9 cellular contexts compared by ENCODE assay signal in the genomic region with DNA sequence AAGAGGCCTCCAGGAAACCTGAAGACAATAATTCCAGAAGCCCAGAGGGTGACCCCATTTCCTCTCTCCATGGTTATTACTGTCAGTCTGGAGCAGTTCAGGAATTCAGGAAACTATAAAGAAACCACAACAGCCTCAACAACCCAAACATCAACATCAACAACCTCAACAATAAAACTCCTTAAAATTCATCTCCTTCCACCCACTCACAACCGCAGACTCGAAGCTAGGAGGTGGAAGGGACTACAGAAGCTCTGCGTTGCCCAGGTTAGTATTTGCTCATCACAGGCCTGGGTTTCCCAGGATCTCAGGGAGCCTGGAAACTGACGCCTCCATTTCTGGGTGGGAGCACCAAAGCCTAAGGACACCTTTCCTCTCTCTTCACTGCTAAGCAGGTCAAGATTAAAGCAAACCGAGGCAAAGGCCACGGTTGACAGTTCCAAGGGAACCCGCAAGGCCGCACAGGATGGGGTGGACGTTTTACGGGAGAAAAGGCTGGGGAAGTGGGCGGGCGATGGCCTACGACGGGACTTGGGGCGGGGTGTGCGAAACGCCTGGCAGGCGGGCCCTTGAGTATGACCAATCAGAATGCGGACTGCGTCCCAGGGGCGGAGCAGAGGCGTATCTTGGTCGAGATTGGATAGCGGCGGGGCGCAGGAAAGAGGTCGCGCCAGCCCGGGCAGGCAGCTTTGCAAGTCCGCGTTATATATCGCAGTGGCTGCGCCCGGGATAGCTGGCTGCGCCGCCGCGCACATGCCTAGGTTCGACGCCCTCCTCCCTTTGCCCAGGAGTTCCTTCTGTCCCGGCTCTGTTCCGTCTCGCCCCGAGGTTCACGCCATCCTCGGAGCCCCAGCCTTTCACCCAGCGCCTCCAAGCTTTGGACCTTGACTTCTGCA. TPM values are rescaled to one million over a fixed set of nuclear protein-coding genes. Genes with fewer than 3 reads are reported as not detected.
DNase-seq lines count a peak whose midpoint lies in the region; ATAC-seq lines count a peak whose summit lies in the region.
"Had no signal": no experiment of that assay in that cellular context is flagged by ENCODE, and none has a peak within 500 bp of the region (broad histone marks: within the 10 kb centered on the region; RNA-seq: fewer than 3 reads in every experiment).

A gene with protein sequence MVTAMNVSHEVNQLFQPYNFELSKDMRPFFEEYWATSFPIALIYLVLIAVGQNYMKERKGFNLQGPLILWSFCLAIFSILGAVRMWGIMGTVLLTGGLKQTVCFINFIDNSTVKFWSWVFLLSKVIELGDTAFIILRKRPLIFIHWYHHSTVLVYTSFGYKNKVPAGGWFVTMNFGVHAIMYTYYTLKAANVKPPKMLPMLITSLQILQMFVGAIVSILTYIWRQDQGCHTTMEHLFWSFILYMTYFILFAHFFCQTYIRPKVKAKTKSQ (plus strand): TSS at position 654 of the 896 bp plus-strand sequence. CDS start 250 bp downstream, outside the sequence.

- H3K9me3 ChIP-seq in CD4-positive, alpha-beta memory T cell (ENCODE audit: control insufficient read depth in 1 of 2, low read length in 2 of 2) = no peaks in the 10 kb centered on the region
- no peaks in the 10 kb centered on the region for H3K9me3 ChIP-seq in HUES48 (ENCODE audit: control insufficient read depth, insufficient read depth, low read length)
- H3K9me3 ChIP-seq in SJSA1 (replicated peaks) = 0 out of 2 replicates have a peak, but pooled peaks cover 3% of the 10 kb centered on the region

- peak within 1 kb of the TSS in 1 of 2 donors; percentile 31 for H3K4me3 ChIP-seq in CD4-positive, alpha-beta memory T cell (ENCODE audit: low read length in 2 of 2)
- peak within 1 kb of the TSS; percentile 46 for H3K4me3 ChIP-seq in HUES48 (ENCODE audit: low read depth, low read length)
- H3K4me3 ChIP-seq in SJSA1 = no peak within 1 kb of the TSS; the same call in 1 of the 2 replicates

- H3K4me1 Mint-ChIP-seq in CD4-positive, alpha-beta memory T cell = peaks cover 6 to 26% (median 15%) of the 10 kb centered on the region in 4 donors
- peaks cover 24% of the 10 kb centered on the region for H3K4me1 Mint-ChIP-seq in activated naive CD4-positive, alpha-beta T cell treated with anti-CD3 and anti-CD28 coated beads, Interleukin-2, amount 50 U/mL, for 24 hours

- H3K4me3 Mint-ChIP-seq in CD4-positive, alpha-beta memory T cell = peak within 1 kb of the TSS; percentile 67 to 86 (median 80)
- peak within 1 kb of the TSS; percentile 70 for H3K4me3 Mint-ChIP-seq in activated naive CD4-positive, alpha-beta T cell treated with anti-CD3 and anti-CD28 coated beads, Interleukin-2, amount 50 U/mL, for 24 hours

- H3K27ac ChIP-seq in CD4-positive, alpha-beta memory T cell (ENCODE audit: low read depth, low read length) = peak within 1 kb of the TSS; percentile 7
- H3K27ac ChIP-seq in HUES48 (ENCODE audit: low read depth, low read length) (no peak within 1 kb of the TSS), SJSA1 (no peak within 1 kb of the TSS), substantia nigra (ENCODE audit: low read depth, low read length, poor library complexity, severe bottlenecking) (peak within 1 kb of the TSS; percentile 6)

- peak; percentile 86 for ATAC-seq in GM21390 (IDR thresholded peaks at IDR 0.05; ENCODE audit: unreplicated experiment)

- H3K9me3 Mint-ChIP-seq in CD4-positive, alpha-beta memory T cell = peaks cover 0 to 2% (median 0%) of the 10 kb centered on the region in 8 donors
- no peaks in the 10 kb centered on the region for H3K9me3 Mint-ChIP-seq in activated naive CD4-positive, alpha-beta T cell treated with anti-CD3 and anti-CD28 coated beads, Interleukin-2, amount 50 U/mL, for 24 hours

- H3K27ac Mint-ChIP-seq in CD4-positive, alpha-beta memory T cell = peak within 1 kb of the TSS; percentile 31 to 89 (median 52)
- H3K27ac Mint-ChIP-seq in activated naive CD4-positive, alpha-beta T cell treated with anti-CD3 and anti-CD28 coated beads, Interleukin-2, amount 50 U/mL, for 24 hours = no peak within 1 kb of the TSS

- no peak within 1 kb of the TSS for H3K9ac ChIP-seq in HUES48 (ENCODE audit: low read depth, low read length)

- intact Hi-C loops in CD4-positive, alpha-beta memory T cell (cut with micrococcal nuclease) = loop anchor here (1.0 to 5.0 kb wide), 2 partner anchors 19 to 94 kb away; a partner anchor contains a TSS

- CTCF ChIA-PET in CD4-positive, alpha-beta memory T cell (lab: Charles Lee; ENCODE audit: partially characterized antibody) = interaction anchor here (0.5 to 24.6 kb wide), 9 partner anchors 56 to 254 kb away, joined by 3 to 549 read pairs (median 4); a partner anchor contains a TSS

- H3K36me3 ChIP-seq in CD4-positive, alpha-beta memory T cell (ENCODE audit: insufficient read depth, low read length) = no peaks in the 10 kb centered on the region
- no peaks in the 10 kb centered on the region for H3K36me3 ChIP-seq in HUES48 (ENCODE audit: control insufficient read depth, insufficient read depth, low read length)
- no peaks in the 10 kb centered on the region for H3K36me3 ChIP-seq in SJSA1

- peak; percentile 81 to 90 (median 84) for DNase-seq in CD4-positive, alpha-beta memory T cell
- DNase-seq in SJSA1 (ENCODE audit: low read depth in 1 of 2, low spot score in 2 of 2) = peak; percentile 74 to 93
- peak; percentile 98 for DNase-seq in germinal center (ENCODE audit: low spot score)
- peak; percentile 34 to 94 (median 80) for DNase-seq in nucleus accumbens (lab: John Stamatoyannopoulos, UW)
- peak; percentile 36 to 95 (median 80) for DNase-seq in substantia nigra (lab: John Stamatoyannopoulos, UW)

- no peaks in the 10 kb centered on the region for H3K36me3 Mint-ChIP-seq in CD4-positive, alpha-beta memory T cell
- no peaks in the 10 kb centered on the region for H3K36me3 Mint-ChIP-seq in activated naive CD4-positive, alpha-beta T cell treated with anti-CD3 and anti-CD28 coated beads, Interleukin-2, amount 50 U/mL, for 24 hours

- H3K27me3 Mint-ChIP-seq in CD4-positive, alpha-beta memory T cell = peaks cover 22 to 27% of the 10 kb centered on the region in 2 donors
- peaks cover 28% of the 10 kb centered on the region for H3K27me3 Mint-ChIP-seq in activated naive CD4-positive, alpha-beta T cell treated with anti-CD3 and anti-CD28 coated beads, Interleukin-2, amount 50 U/mL, for 24 hours

- POLR2A ChIA-PET in CD4-positive, alpha-beta memory T cell (lab: Charles Lee; ENCODE audit: partially characterized antibody) = interaction anchor here (1.0 to 1.7 kb wide), 6 partner anchors 15 to 173 kb away, joined by 3 to 8 read pairs (median 4); a partner anchor contains a TSS

- peaks cover 18% of the 10 kb centered on the region for H3K4me1 ChIP-seq in CD4-positive, alpha-beta memory T cell (ENCODE audit: insufficient read depth, low read length)
- H3K4me1 ChIP-seq in HUES48 (ENCODE audit: control insufficient read depth, insufficient read depth, low read length) (peaks cover 8% of the 10 kb centered on the region), SJSA1 (replicated peaks) (peaks cover 28% of the 10 kb centered on the region)

- peaks cover 9% of the 10 kb centered on the region for H3K27me3 ChIP-seq in CD4-positive, alpha-beta memory T cell (ENCODE audit: insufficient read depth, low read length)
- H3K27me3 ChIP-seq in HUES48 (ENCODE audit: control insufficient read depth, insufficient read depth, low read length) (peaks cover 63% of the 10 kb centered on the region), SJSA1 (replicated peaks) (peaks cover 35% of the 10 kb centered on the region)

RNA-seq across cellular contexts. Expression of the gene that starts here (rescaled TPM):
- total RNA-seq in CD4-positive, alpha-beta memory T cell = not detected
- not detected for polyA plus RNA-seq in CD4-positive, alpha-beta memory T cell
- not detected in 2 replicates for total RNA-seq in SJSA1 (2014; rRNA removed; shearing (Covaris generic))
- total RNA-seq: T-helper 2 cell treated with Interferon-gamma antibody and Interleukin-4, amounts not matched to agents 100 ng/mL and 5 ng/mL, for 36 hours had no signal

Comparison
In these comparisons a context has a peak if more than half of its experiments do, and no peak if none do; other contexts are left out.
1. Peak in DNase-seq and H3K27ac ChIP-seq in CD4-positive, alpha-beta memory T cell; RNA of the gene not detected or under 1 TPM.
2. Peak in DNase-seq in SJSA1; RNA of the gene not detected or under 1 TPM.